In the genomic region with DNA sequence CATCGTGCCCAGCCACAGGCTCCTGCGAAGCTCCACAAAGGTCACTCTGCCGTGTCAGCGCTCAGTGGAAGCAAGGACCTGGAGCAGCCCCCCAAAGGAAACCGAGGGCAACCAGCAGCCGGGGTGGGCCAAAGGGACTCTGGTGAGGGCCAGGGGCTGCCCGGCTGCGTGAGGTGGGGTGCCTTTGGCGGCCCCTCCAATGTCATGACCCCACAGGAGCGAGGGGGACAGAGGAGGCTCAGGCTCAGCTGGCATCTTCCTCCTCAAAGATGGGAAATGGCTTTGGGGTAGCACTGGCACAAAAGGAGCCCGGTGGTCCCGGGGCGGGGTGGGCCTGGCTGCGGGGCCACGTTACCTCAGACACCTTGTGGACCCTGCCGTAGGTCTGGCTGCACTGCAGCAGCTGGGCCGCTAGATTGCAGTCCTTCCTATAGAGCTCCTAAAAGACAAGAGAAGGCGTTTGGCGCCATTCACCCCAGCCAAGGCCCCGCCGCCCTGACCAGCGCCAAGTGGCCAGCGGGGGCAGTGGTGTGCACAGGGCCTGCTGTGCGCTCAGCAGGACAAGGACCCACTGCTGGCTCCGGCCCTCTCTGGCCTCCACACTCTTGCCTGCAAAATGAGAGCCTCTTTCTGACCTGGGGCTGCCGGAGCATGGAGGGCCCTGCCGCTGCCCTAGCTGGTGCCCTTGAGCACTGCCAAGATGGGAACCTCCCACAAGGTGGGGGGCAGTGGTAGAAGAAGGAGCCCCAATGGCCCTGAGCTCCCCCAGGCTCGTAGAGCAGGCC, we compare ENCODE assay signal across 11 cellular contexts.
DNase-seq lines count a peak whose midpoint lies in the region; TF ChIP-seq lines count a peak whose summit lies in the region.
"Had no signal": no experiment of that assay in that cellular context is flagged by ENCODE, and none has a peak within 500 bp of the region (broad histone marks: within the 10 kb centered on the region; RNA-seq: fewer than 3 reads in every experiment).

No MANE protein-coding gene starts in this region.

- in situ Hi-C loops in KBM-7 (cut with MboI; ENCODE audit: low pct_unique_long_range_greater_than_20kb, low sequenced_read_pairs): no loop called here

- no peaks in the 10 kb centered on the region for H3K9me3 Mint-ChIP-seq in nephron
- H3K9me3 Mint-ChIP-seq: activated B cell treated with CpG ODN at 0.5 μM for 24 hours; activated naive CD8-positive, alpha-beta T cell treated with anti-CD3 and anti-CD28 coated beads, Interleukin-2, amount 50 U/mL, for 24 hours had no signal

- H3K36me3 Mint-ChIP-seq in nephron (ENCODE audit: low read depth): no peaks in the 10 kb centered on the region

- no peak overlapping the region for H3K27ac Mint-ChIP-seq in nephron
- H3K27ac Mint-ChIP-seq: activated B cell treated with CpG ODN at 0.5 μM for 24 hours; activated naive CD8-positive, alpha-beta T cell treated with anti-CD3 and anti-CD28 coated beads, Interleukin-2, amount 50 U/mL, for 24 hours had no signal

- peak; percentile 41 for TF ChIP-seq CTCF in choroid plexus epithelial cell (conservative IDR thresholded peaks at IDR 0.05; ENCODE audit: low read depth, low read length)
- peak; percentile 21 to 44 (median 22) for TF ChIP-seq CTCF in nephron (IDR thresholded peaks at IDR 0.05; ENCODE audit: unreplicated experiment in 3 of 3)

- no peak overlapping the region for H3K4me3 ChIP-seq in choroid plexus epithelial cell (ENCODE audit: low read depth, low read length)

- no peak overlapping the region for H3K4me3 Mint-ChIP-seq in nephron
- H3K4me3 Mint-ChIP-seq: activated B cell treated with CpG ODN at 0.5 μM for 24 hours; activated naive CD8-positive, alpha-beta T cell treated with anti-CD3 and anti-CD28 coated beads, Interleukin-2, amount 50 U/mL, for 24 hours had no signal

- peaks cover 13% of the 10 kb centered on the region for H3K27me3 Mint-ChIP-seq in nephron (ENCODE audit: low read depth)
- H3K27me3 Mint-ChIP-seq: activated naive CD8-positive, alpha-beta T cell treated with anti-CD3 and anti-CD28 coated beads, Interleukin-2, amount 50 U/mL, for 24 hours had no signal

- DNase-seq in COLO829 (ENCODE audit: low spot score) (peak; percentile 35), KBM-7 (peak; percentile 32), choroid plexus epithelial cell (ENCODE audit: low read depth) (no peak), NCI-H774 (lab: John Stamatoyannopoulos, UW) (no peak), NCI-H748 treated with DMSO at 0.1 percent for 48 hours (lab: John Stamatoyannopoulos, UW) (no peak)
- DNase-seq in activated CD4-positive, alpha-beta T cell treated with anti-CD3 and anti-CD28 coated beads for 4 hours: no peak
- no peak for DNase-seq in activated CD4-positive, alpha-beta T cell treated with anti-CD3 and anti-CD28 coated beads, Interleukin-2, amount 50 U/mL, for 4 hours
- DNase-seq: activated B cell treated with CpG ODN at 0.5 μM for 24 hours; activated naive CD8-positive, alpha-beta T cell treated with anti-CD3 and anti-CD28 coated beads, Interleukin-2, amount 50 U/mL, for 24 hours; NCI-H446 treated with DMSO at 0.1 percent for 48 hours had no signal

- peaks cover 18% of the 10 kb centered on the region for H3K4me1 Mint-ChIP-seq in nephron
- H3K4me1 Mint-ChIP-seq: activated B cell treated with CpG ODN at 0.5 μM for 24 hours; activated naive CD8-positive, alpha-beta T cell treated with anti-CD3 and anti-CD28 coated beads, Interleukin-2, amount 50 U/mL, for 24 hours had no signal

Comparison
In these comparisons a context has a peak if more than half of its experiments do, and no peak if none do; other contexts are left out.
1. DNase-seq: peak in COLO829 (single experiment) and KBM-7 (single experiment); none in choroid plexus epithelial cell (single experiment), NCI-H774 (single experiment), activated CD4-positive, alpha-beta T cell treated with anti-CD3 and anti-CD28 coated beads for 4 hours (0 of 2), activated CD4-positive, alpha-beta T cell treated with anti-CD3 and anti-CD28 coated beads, Interleukin-2, amount 50 U/mL, for 4 hours (0 of 2) and NCI-H748 treated with DMSO at 0.1 percent for 48 hours (single experiment).